In genomic region chr11:119728651-119729580, GRCh38 we compare ENCODE assay signal across 8 cellular contexts. TPM values are rescaled to one million over a fixed set of nuclear protein-coding genes. Genes with fewer than 3 reads are reported as not detected.
DNase-seq lines count a peak whose midpoint lies in the region; ATAC-seq, FAIRE-seq and TF ChIP-seq lines count a peak whose summit lies in the region.

TSS of gene NECTIN1 (minus strand) at chr11:119729200. CDS start at chr11:119728553, 647 bp downstream.

- H3K36me3 ChIP-seq in kidney (ENCODE audit: control insufficient read depth in 1 of 2, insufficient read depth in 2 of 2, low read length in 2 of 2), result no peaks in the 10 kb centered on the region

- H3K4me3 Mint-ChIP-seq in central memory CD8-positive, alpha-beta T cell, result peak within 1 kb of the TSS; percentile 90

- H3K9ac ChIP-seq in kidney (ENCODE audit: low read length in 2 of 2), result peak within 1 kb of the TSS in 1 of 2 donors; percentile 58

- peak within 1 kb of the TSS; percentile 65 to 67 for H3K4me3 ChIP-seq in kidney (ENCODE audit: low read length in 2 of 2)

- H3K27me3 Mint-ChIP-seq in central memory CD8-positive, alpha-beta T cell, result peaks cover 22% of the 10 kb centered on the region

- H3K4me1 Mint-ChIP-seq in central memory CD8-positive, alpha-beta T cell, result peaks cover 21% of the 10 kb centered on the region

- intact Hi-C loops in kidney (cut with DNase I), result no loop called here

- DNase-seq in AG08395 (ENCODE audit: low spot score), result peak; percentile 92
- DNase-seq in NCI-H2227 (lab: John Stamatoyannopoulos, UW; ENCODE audit: unreplicated experiment), result peak; percentile 96
- peak; percentile 63 for DNase-seq in activated CD4-positive, CD25-positive, alpha-beta regulatory T cell treated with anti-CD3 and anti-CD28 coated beads, Interleukin-2, amount 50 U/mL, for 16 hours (ENCODE audit: low read depth, low spot score)
- peak; percentile 72 to 78 for DNase-seq in central memory CD8-positive, alpha-beta T cell (ENCODE audit: low spot score in 2 of 2)
- peak; percentile 94 for DNase-seq in kidney
- DNase-seq in stimulated activated CD4-positive, alpha-beta T cell treated with anti-CD3 and anti-CD28 coated beads, Interleukin-12 subunit alpha, Interleukin-12 subunit beta, amount 100 ng/mL, for 48 hours (ENCODE audit: low read depth in 2 of 3, low spot score in 1 of 3), result peak; percentile 67 to 85 (median 82)

- no peaks in the 10 kb centered on the region for H3K9me3 ChIP-seq in kidney (ENCODE audit: control insufficient read depth in 1 of 2, low read length in 2 of 2)

- TF ChIP-seq POLR2A in GM18526 (IDR thresholded peaks at IDR 0.05; ENCODE audit: extremely low read depth, insufficient read length), result peak; percentile 65

- peaks cover 7 to 14% of the 10 kb centered on the region in 2 donors for H3K4me1 ChIP-seq in kidney (ENCODE audit: control insufficient read depth in 1 of 2, insufficient read depth in 1 of 2, low read depth in 1 of 2, low read length in 2 of 2)

- H3K36me3 Mint-ChIP-seq in central memory CD8-positive, alpha-beta T cell (ENCODE audit: insufficient read depth), result peaks cover 5% of the 10 kb centered on the region

- peak within 1 kb of the TSS; percentile 58 for H3K27ac Mint-ChIP-seq in central memory CD8-positive, alpha-beta T cell (ENCODE audit: low read depth)

- no peaks in the 10 kb centered on the region for H3K9me3 Mint-ChIP-seq in central memory CD8-positive, alpha-beta T cell

- no peak for FAIRE-seq in kidney (lab: Jason Lieb, UNC)

- TF ChIP-seq CTCF in kidney (IDR thresholded peaks at IDR 0.05; ENCODE audit: borderline replicate concordance, extremely low read depth, insufficient read depth), result peak; percentile 72

- peak within 1 kb of the TSS; percentile 57 to 78 for H3K27ac ChIP-seq in kidney (ENCODE audit: low read depth in 2 of 2, low read length in 2 of 2)

- peak; percentile 82 for ATAC-seq in HG03064 (IDR thresholded peaks at IDR 0.05; ENCODE audit: low read depth, unreplicated experiment)
- peak; percentile 89 for ATAC-seq in central memory CD8-positive, alpha-beta T cell (replicated peaks; ENCODE audit: extremely low read depth, poor library complexity, severe bottlenecking)

RNA-seq across cellular contexts. Expression of gene NECTIN1, which starts in this region (rescaled TPM):
- total RNA-seq in kidney, result 13.2 TPM
- polyA plus RNA-seq in kidney (ENCODE audit: insufficient read depth, low read depth, low replicate concordance), result 6.0 TPM

Comparison
In these comparisons a context has a peak if more than half of its experiments do, and no peak if none do; other contexts are left out.
1. Peak in every context shown above with its lines: DNase-seq, ATAC-seq, H3K4me3 ChIP-seq and H3K27ac ChIP-seq.